8 cellular contexts compared by ENCODE assay signal in the genomic region with DNA sequence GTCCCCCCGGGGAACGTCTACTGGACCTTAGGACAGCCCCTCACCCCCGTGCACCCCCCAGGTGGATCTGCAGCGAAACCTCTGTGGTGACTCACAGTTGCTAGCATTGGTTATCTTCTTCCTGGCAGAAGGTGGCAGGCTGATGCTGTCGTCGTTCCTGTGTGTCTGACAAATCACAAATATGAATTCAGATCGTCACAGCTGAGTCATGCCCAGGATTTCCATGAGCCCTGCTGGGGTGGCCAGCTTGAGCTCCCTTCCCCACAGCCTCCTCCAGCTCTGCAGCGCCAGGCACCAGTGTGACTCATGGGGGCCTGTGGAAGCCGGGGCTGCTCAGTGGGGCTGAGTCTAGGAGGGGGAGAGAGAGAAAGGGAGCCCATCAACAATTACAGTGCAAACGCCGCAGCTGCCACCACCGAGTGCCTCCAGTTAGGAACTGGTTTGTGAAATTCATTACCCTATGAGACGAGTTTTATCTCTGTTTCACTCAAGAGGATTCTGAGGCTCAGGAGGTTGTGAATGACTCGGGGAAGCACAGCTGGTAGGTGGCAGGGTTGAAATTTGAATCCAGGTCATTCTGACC.
DNase-seq lines count a peak whose midpoint lies in the region; ATAC-seq, FAIRE-seq and TF ChIP-seq lines count a peak whose summit lies in the region.

No MANE protein-coding gene starts in this region.

- H2AFZ ChIP-seq in neuronal stem cell (ENCODE audit: low read length), result peak overlapping the region; percentile 86

- H3K27me3 ChIP-seq in neuronal stem cell (ENCODE audit: control insufficient read depth in 3 of 3, insufficient read depth in 3 of 3, low read depth in 1 of 3, low read length in 3 of 3), result peaks cover 0 to 5% (median 0%) of the 10 kb centered on the region in 3 experiments
- H3K27me3 ChIP-seq in subcutaneous abdominal adipose tissue (ENCODE audit: control insufficient read depth in 5 of 5, insufficient read depth in 4 of 5, low read length in 5 of 5), result no peaks in the 10 kb centered on the region

- H3K14ac ChIP-seq in neuronal stem cell (ENCODE audit: low read length), result no peak overlapping the region

- peak overlapping the region; percentile 16 for H4K91ac ChIP-seq in neuronal stem cell (ENCODE audit: low read depth, low read length, poor library complexity)

- H3K4me1 ChIP-seq in neuronal stem cell (ENCODE audit: control insufficient read depth in 2 of 2, insufficient read depth in 1 of 2, low read depth in 1 of 2, low read length in 2 of 2) (peaks cover 3 to 17% of the 10 kb centered on the region in 2 donors), subcutaneous abdominal adipose tissue (ENCODE audit: control insufficient read depth in 5 of 5, insufficient read depth in 5 of 5, low read length in 5 of 5) (peaks cover 6 to 24% (median 19%) of the 10 kb centered on the region in 5 donors)

- H3K18ac ChIP-seq in neuronal stem cell (ENCODE audit: low read length), result peak overlapping the region; percentile 91

- H3K36me3 ChIP-seq in neuronal stem cell (replicated peaks in 1 of 2; ENCODE audit: control insufficient read depth in 2 of 2, insufficient read depth in 2 of 2, low read length in 2 of 2) (no peaks in the 10 kb centered on the region), subcutaneous abdominal adipose tissue (ENCODE audit: control insufficient read depth in 5 of 5, insufficient read depth in 5 of 5, low read length in 5 of 5) (no peaks in the 10 kb centered on the region)

- no peak overlapping the region for H2BK12ac ChIP-seq in neuronal stem cell (ENCODE audit: low read length)

- peaks cover 0 to 3% of the 10 kb centered on the region in 2 donors for H3K9me3 ChIP-seq in neuronal stem cell (replicated peaks in 1 of 2; ENCODE audit: control insufficient read depth in 2 of 2, insufficient read depth in 1 of 2, low read depth in 1 of 2, low read length in 2 of 2)
- H3K9me3 ChIP-seq in subcutaneous abdominal adipose tissue (ENCODE audit: control insufficient read depth in 5 of 5, low read length in 5 of 5), result no peaks in the 10 kb centered on the region

- DNase-seq in Caki2 (ENCODE audit: low read depth) (peak; percentile 99), RCC 7860 (ENCODE audit: low spot score) (peak; percentile 99), foreskin fibroblast (peak; percentile 99), neuronal stem cell (ENCODE audit: low spot score) (peak; percentile 15)
- peak; percentile 95 for DNase-seq in activated effector memory CD4-positive, alpha-beta T cell treated with anti-CD3 and anti-CD28 coated beads, Interleukin-2, amount 50 U/mL, for 16 hours

- H2AK5ac ChIP-seq in neuronal stem cell (ENCODE audit: low read depth, low read length), result peak overlapping the region; percentile 40

- peak overlapping the region; percentile 50 for H2BK15ac ChIP-seq in neuronal stem cell (ENCODE audit: low read length)

- TF ChIP-seq EP300 in Ishikawa (IDR thresholded peaks at IDR 0.05; ENCODE audit: borderline replicate concordance), result no peak

- peak overlapping the region; percentile 49 for H2BK5ac ChIP-seq in neuronal stem cell (ENCODE audit: low read length)

- H4K8ac ChIP-seq in neuronal stem cell (ENCODE audit: low read depth, low read length), result no peak overlapping the region

- H3K23ac ChIP-seq in neuronal stem cell (ENCODE audit: low read depth, low read length, poor library complexity), result peak overlapping the region; percentile 95

- in situ Hi-C loops in Caki2 (cut with HindIII; ENCODE audit: low pct_unique_long_range_greater_than_20kb, low sequenced_read_pairs), result no loop called here

- H3K79me1 ChIP-seq in neuronal stem cell (ENCODE audit: low read depth, low read length), result no peaks in the 10 kb centered on the region

- no peak for TF ChIP-seq CTCF in foreskin fibroblast (IDR thresholded peaks at IDR 0.05; ENCODE audit: low read depth, low read length)

- peak overlapping the region; percentile 69 for H3K27ac ChIP-seq in neuronal stem cell (replicated peaks; ENCODE audit: low read length)
- peak overlapping the region; percentile 83 for H3K27ac ChIP-seq in subcutaneous abdominal adipose tissue (ENCODE audit: low read depth, low read length)

- peak overlapping the region; percentile 87 for H3K9ac ChIP-seq in neuronal stem cell (ENCODE audit: low read depth, low read length, poor library complexity)
- peak overlapping the region; percentile 82 to 93 (median 84) for H3K9ac ChIP-seq in subcutaneous abdominal adipose tissue (ENCODE audit: low read length in 5 of 5)

- peak; percentile 89 for FAIRE-seq in RCC 7860 (lab: Jason Lieb, UNC)

- ATAC-seq in GM21529 (IDR thresholded peaks at IDR 0.05; ENCODE audit: unreplicated experiment), result peak; percentile 46

- peak overlapping the region; percentile 61 for H3K4me2 ChIP-seq in neuronal stem cell (ENCODE audit: insufficient read depth, low read length, poor library complexity, severe bottlenecking)

- H3K4me3 ChIP-seq in foreskin fibroblast (ENCODE audit: low read depth in 1 of 2, low read length in 2 of 2), result peak overlapping the region; percentile 61 to 77
- peak overlapping the region in 1 of 2 donors; percentile 73 for H3K4me3 ChIP-seq in neuronal stem cell (ENCODE audit: low read length in 2 of 2)
- H3K4me3 ChIP-seq in subcutaneous abdominal adipose tissue (ENCODE audit: low read depth in 1 of 5, low read length in 5 of 5), result peak overlapping the region; percentile 75 to 94 (median 86)

- no CpG with 5 or more reads among the region's 14 CpGs for WGBS in neuronal stem cell (ENCODE audit: extremely low coverage in 2 of 2, insufficient read length in 2 of 2, insufficient replicate concordance in 1 of 2), 2 donors

- H2BK120ac ChIP-seq in neuronal stem cell (ENCODE audit: low read depth, low read length), result no peak overlapping the region

- no peak overlapping the region for H3K4ac ChIP-seq in neuronal stem cell (ENCODE audit: low read length)

- peak; percentile 33 for TF ChIP-seq RAD21 in Ishikawa (IDR thresholded peaks at IDR 0.05; ENCODE audit: low read depth)

TF ChIP-seq in Ishikawa, 13 proteins besides CTCF, POLR2A, EP300 and RAD21:
- TF ChIP-seq TCF12 (IDR thresholded peaks at IDR 0.05; ENCODE audit: low read depth) (no peak), USF1 (IDR thresholded peaks at IDR 0.05) (no peak), NFIC (IDR thresholded peaks at IDR 0.05) (no peak), EGR1 (IDR thresholded peaks at IDR 0.05) (no peak), ZBTB7A (IDR thresholded peaks at IDR 0.05; ENCODE audit: low read depth) (0 out of 2 replicates have a peak, but pooled peaks have one; percentile 49), YY1 (IDR thresholded peaks at IDR 0.05; ENCODE audit: low read depth) (no peak), TAF1 (IDR thresholded peaks at IDR 0.05; ENCODE audit: low read depth) (no peak), FOXM1 (IDR thresholded peaks at IDR 0.05; ENCODE audit: borderline replicate concordance, low read depth) (no peak), CEBPB (IDR thresholded peaks at IDR 0.05) (0 out of 2 replicates have a peak, but pooled peaks have one; percentile 3), TEAD4 (IDR thresholded peaks at IDR 0.05) (no peak), CREB1 (IDR thresholded peaks at IDR 0.05; ENCODE audit: low read depth) (no peak), MAX (IDR thresholded peaks at IDR 0.05) (no peak; the same call in 1 of the 2 replicates)
- TF ChIP-seq, protein P1, sequence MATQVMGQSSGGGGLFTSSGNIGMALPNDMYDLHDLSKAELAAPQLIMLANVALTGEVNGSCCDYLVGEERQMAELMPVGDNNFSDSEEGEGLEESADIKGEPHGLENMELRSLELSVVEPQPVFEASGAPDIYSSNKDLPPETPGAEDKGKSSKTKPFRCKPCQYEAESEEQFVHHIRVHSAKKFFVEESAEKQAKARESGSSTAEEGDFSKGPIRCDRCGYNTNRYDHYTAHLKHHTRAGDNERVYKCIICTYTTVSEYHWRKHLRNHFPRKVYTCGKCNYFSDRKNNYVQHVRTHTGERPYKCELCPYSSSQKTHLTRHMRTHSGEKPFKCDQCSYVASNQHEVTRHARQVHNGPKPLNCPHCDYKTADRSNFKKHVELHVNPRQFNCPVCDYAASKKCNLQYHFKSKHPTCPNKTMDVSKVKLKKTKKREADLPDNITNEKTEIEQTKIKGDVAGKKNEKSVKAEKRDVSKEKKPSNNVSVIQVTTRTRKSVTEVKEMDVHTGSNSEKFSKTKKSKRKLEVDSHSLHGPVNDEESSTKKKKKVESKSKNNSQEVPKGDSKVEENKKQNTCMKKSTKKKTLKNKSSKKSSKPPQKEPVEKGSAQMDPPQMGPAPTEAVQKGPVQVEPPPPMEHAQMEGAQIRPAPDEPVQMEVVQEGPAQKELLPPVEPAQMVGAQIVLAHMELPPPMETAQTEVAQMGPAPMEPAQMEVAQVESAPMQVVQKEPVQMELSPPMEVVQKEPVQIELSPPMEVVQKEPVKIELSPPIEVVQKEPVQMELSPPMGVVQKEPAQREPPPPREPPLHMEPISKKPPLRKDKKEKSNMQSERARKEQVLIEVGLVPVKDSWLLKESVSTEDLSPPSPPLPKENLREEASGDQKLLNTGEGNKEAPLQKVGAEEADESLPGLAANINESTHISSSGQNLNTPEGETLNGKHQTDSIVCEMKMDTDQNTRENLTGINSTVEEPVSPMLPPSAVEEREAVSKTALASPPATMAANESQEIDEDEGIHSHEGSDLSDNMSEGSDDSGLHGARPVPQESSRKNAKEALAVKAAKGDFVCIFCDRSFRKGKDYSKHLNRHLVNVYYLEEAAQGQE (IDR thresholded peaks at IDR 0.05; ENCODE audit: low read depth), result no peak

Comparison
In these comparisons a context has a peak if more than half of its experiments do, and no peak if none do; other contexts are left out.
1. DNase-seq: peak in every context shown above with its lines; median percentile 99 in Caki2; 99 in RCC 7860; 99 in foreskin fibroblast; 95 in activated effector memory CD4-positive, alpha-beta T cell treated with anti-CD3 and anti-CD28 coated beads, Interleukin-2, amount 50 U/mL, for 16 hours; 15 in neuronal stem cell.